8 cellular contexts compared by ENCODE assay signal in genomic region chr3:39291903-39292329, GRCh38. TPM values are rescaled to one million over a fixed set of nuclear protein-coding genes. Genes with fewer than 3 reads are reported as not detected.
DNase-seq lines count a peak whose midpoint lies in the region; ATAC-seq lines count a peak whose summit lies in the region.

No MANE protein-coding gene starts in this region.

- no peaks in the 10 kb centered on the region for H3K27me3 Mint-ChIP-seq in activated CD4-positive, alpha-beta T cell treated with anti-CD3 and anti-CD28 coated beads for 36 hours

- peaks cover 22% of the 10 kb centered on the region for H3K4me1 Mint-ChIP-seq in activated CD4-positive, alpha-beta T cell treated with anti-CD3 and anti-CD28 coated beads for 36 hours

- H3K36me3 Mint-ChIP-seq in activated CD4-positive, alpha-beta T cell treated with anti-CD3 and anti-CD28 coated beads for 36 hours (ENCODE audit: low read depth), result no peaks in the 10 kb centered on the region

- H3K27ac Mint-ChIP-seq in activated CD4-positive, alpha-beta T cell treated with anti-CD3 and anti-CD28 coated beads for 36 hours, result no peak overlapping the region

- CTCF ChIA-PET in activated CD4-positive, alpha-beta T cell treated with anti-CD3 and anti-CD28 coated beads for 36 hours (lab: Charles Lee), result interaction anchor here (0.6 to 13.0 kb wide), 52 partner anchors 10 to 796 kb away, joined by 3 to 447 read pairs (median 5); partner anchors contain the start of genes CX3CR1, EXOG, GORASP1 and TTC21A

- no peaks in the 10 kb centered on the region for H3K9me3 Mint-ChIP-seq in activated CD4-positive, alpha-beta T cell treated with anti-CD3 and anti-CD28 coated beads for 36 hours (ENCODE audit: low read depth)

- POLR2A ChIA-PET in activated CD4-positive, alpha-beta T cell treated with anti-CD3 and anti-CD28 coated beads for 36 hours (lab: Charles Lee), result no interaction called here

- intact Hi-C loops in activated CD4-positive, alpha-beta T cell treated with anti-CD3 and anti-CD28 coated beads for 36 hours (cut with DNase I, micrococcal nuclease), result loop anchor here (1.0 kb wide), 2 partner anchors 86 to 191 kb away; no protein-coding TSS in a partner anchor

- DNase-seq in NCI-H146 (lab: John Stamatoyannopoulos, UW) (peak; percentile 28), NCI-H146 treated with DMSO at 0.1 percent for 48 hours (lab: John Stamatoyannopoulos, UW; ENCODE audit: unreplicated experiment) (no peak), NCI-H226 (peak; percentile 20), cerebellar cortex (ENCODE audit: low spot score) (peak; percentile 72), left kidney (ENCODE audit: low read depth, low spot score) (peak; percentile 74)
- peak; percentile 86 for DNase-seq in activated CD4-positive, alpha-beta T cell treated with anti-CD3 and anti-CD28 coated beads for 36 hours
- peak; percentile 36 to 67 (median 50) for DNase-seq in stimulated activated CD4-positive, alpha-beta T cell treated with anti-CD3 and anti-CD28 coated beads, TNF-alpha, amount 100 ng/mL, for 1 hour (ENCODE audit: low read depth in 3 of 3, low spot score in 1 of 3)

- H3K4me3 Mint-ChIP-seq in activated CD4-positive, alpha-beta T cell treated with anti-CD3 and anti-CD28 coated beads for 36 hours, result no peak overlapping the region

- peak; percentile 40 for ATAC-seq in activated CD4-positive, alpha-beta T cell treated with anti-CD3 and anti-CD28 coated beads for 36 hours
- no peak for ATAC-seq in GM18517 (IDR thresholded peaks at IDR 0.05; ENCODE audit: unreplicated experiment)

RNA-seq across cellular contexts. Expression of gene CX3CR1, which starts 12.1 kb away (rescaled TPM):
- total RNA-seq in activated CD4-positive, alpha-beta T cell treated with anti-CD3 and anti-CD28 coated beads for 36 hours, result under 1 TPM; 0.14 to 0.16 TPM

RNA-seq across cellular contexts. Expression of gene CCR8, which starts 37.6 kb away (rescaled TPM):
- under 1 TPM; 0.75 to 0.77 TPM for total RNA-seq in activated CD4-positive, alpha-beta T cell treated with anti-CD3 and anti-CD28 coated beads for 36 hours
